ENCODE assay signal across 15 cellular contexts in the genomic region with DNA sequence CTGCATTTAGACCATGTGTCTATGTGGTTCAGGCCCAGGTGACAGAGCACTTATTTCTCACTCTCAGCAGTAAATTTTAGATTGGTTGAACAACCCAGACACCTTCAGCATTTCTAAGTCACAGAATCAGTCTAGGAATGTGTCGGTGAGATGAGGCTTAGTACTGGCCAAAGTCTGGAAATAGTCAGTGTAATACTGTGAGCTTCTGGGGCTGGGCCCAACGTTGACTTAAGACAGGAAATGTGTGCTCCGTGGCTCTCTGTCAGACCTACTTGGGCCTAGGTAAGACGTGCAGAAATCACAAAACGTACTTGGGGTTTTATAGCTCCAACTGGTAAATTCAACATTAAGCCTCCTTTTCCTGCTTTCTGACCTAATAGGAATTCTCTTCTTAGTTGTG.
DNase-seq lines count a peak whose midpoint lies in the region; TF ChIP-seq lines count a peak whose summit lies in the region.
"Had no signal": no experiment of that assay in that cellular context is flagged by ENCODE, and none has a peak within 500 bp of the region (broad histone marks: within the 10 kb centered on the region; RNA-seq: fewer than 3 reads in every experiment).

No MANE protein-coding gene starts in this region.

- DNase-seq in H9 (no peak), ascending aorta (ENCODE audit: low spot score in 2 of 2) (no peak), hepatocyte (ENCODE audit: low spot score) (peak; percentile 59), sigmoid colon (peak; percentile 77), NCI-H1417 treated with DMSO at 0.1 percent for 48 hours (lab: John Stamatoyannopoulos, UW) (no peak), head of caudate nucleus (no peak)
- no peak for DNase-seq in activated CD4-positive, CD25-positive, alpha-beta regulatory T cell (lab: John Stamatoyannopoulos, UW)
- DNase-seq in effector CD8-positive, alpha-beta T cell (lab: John Stamatoyannopoulos, UW) = no peak
- DNase-seq: activated CD4-positive, alpha-beta T cell treated with anti-CD3 and anti-CD28 coated beads, Interleukin-2, amount 10 ng/mL, durations not matched to agents 24 days and 14 days; activated naive CD4-positive, alpha-beta T cell treated with anti-CD3 and anti-CD28 coated beads, Interleukin-2, amount 50 U/mL, for 16 hours; KG1; posterior cingulate gyrus; SIG-M5; substantia nigra had no signal

- TF ChIP-seq CTCF in H9 (conservative IDR thresholded peaks at IDR 0.05) (no peak), ascending aorta (IDR thresholded peaks at IDR 0.05) (no peak), hepatocyte (IDR thresholded peaks at IDR 0.05; ENCODE audit: poor library complexity) (no peak), sigmoid colon (IDR thresholded peaks at IDR 0.05) (no peak)

- no peak overlapping the region for H2BK12ac ChIP-seq in H9 (ENCODE audit: insufficient read length, low read depth, low read length)

- H3K27me3 ChIP-seq in H9 (ENCODE audit: insufficient read depth, low read length) (no peaks in the 10 kb centered on the region), ascending aorta (no peaks in the 10 kb centered on the region), hepatocyte (no peaks in the 10 kb centered on the region), sigmoid colon (no peaks in the 10 kb centered on the region)

- H3K27ac ChIP-seq in H9 (ENCODE audit: insufficient read length, low read depth, low read length) (no peak overlapping the region), ascending aorta (peak overlapping the region; percentile 67 to 74), hepatocyte (peak overlapping the region; percentile 84), sigmoid colon (peak overlapping the region in 2 of 4 donors; percentile 57 to 58)

- H3K4me2 ChIP-seq in H9 (ENCODE audit: insufficient read depth, insufficient read length, low read length) (no peak overlapping the region), hepatocyte (no peak overlapping the region)

- H3K79me2 ChIP-seq in H9 (ENCODE audit: insufficient read depth, low read length) (no peaks in the 10 kb centered on the region), hepatocyte (no peaks in the 10 kb centered on the region)

- no peaks in the 10 kb centered on the region for H3K36me3 Mint-ChIP-seq in H9 (ENCODE audit: insufficient read depth in 1 of 3, low read depth in 3 of 3)

- no peaks in the 10 kb centered on the region for H3K23me2 ChIP-seq in H9 (ENCODE audit: insufficient read length, low read depth, low read length, poor library complexity, severe bottlenecking)

- H4K91ac ChIP-seq in H9 (ENCODE audit: insufficient read length, low read depth, low read length) = no peak overlapping the region

- H3K4me1 Mint-ChIP-seq in H9 = no peaks in the 10 kb centered on the region
- H3K4me1 Mint-ChIP-seq: activated CD4-positive, alpha-beta T cell treated with anti-CD3 and anti-CD28 coated beads, Interleukin-2, amount 10 ng/mL, durations not matched to agents 24 days and 14 days; central memory CD8-positive, alpha-beta T cell had no signal

- no peak for TF ChIP-seq POLR2A in sigmoid colon (IDR thresholded peaks at IDR 0.05)

- peak overlapping the region; percentile 45 for H2AFZ ChIP-seq in H9 (ENCODE audit: low read length)
- peak overlapping the region; percentile 23 for H2AFZ ChIP-seq in hepatocyte

- no peak overlapping the region for H2BK120ac ChIP-seq in H9 (ENCODE audit: low read depth, low read length, poor library complexity, severe bottlenecking)

- no peak overlapping the region for H3K23ac ChIP-seq in H9 (ENCODE audit: insufficient read length, low read depth, low read length)

- no peak overlapping the region for H2BK15ac ChIP-seq in H9 (ENCODE audit: low read depth, low read length)

- no peaks in the 10 kb centered on the region for H3K9me3 Mint-ChIP-seq in H9
- H3K9me3 Mint-ChIP-seq: activated CD4-positive, alpha-beta T cell treated with anti-CD3 and anti-CD28 coated beads, Interleukin-2, amount 10 ng/mL, durations not matched to agents 24 days and 14 days had no signal

- no peak overlapping the region for H3K14ac ChIP-seq in H9 (ENCODE audit: insufficient read depth, low read length)

- intact Hi-C loops in ascending aorta (cut with DNase I) (loop anchor here (10.0 kb wide), 1 partner anchor 161 kb away; a partner anchor contains a TSS), sigmoid colon (cut with DNase I) (no loop called here), head of caudate nucleus (cut with DNase I) (no loop called here)

- no peaks in the 10 kb centered on the region for H3K4me1 ChIP-seq in H9 (ENCODE audit: insufficient read depth, low read length)
- peaks cover 6 to 7% of the 10 kb centered on the region in 2 donors for H3K4me1 ChIP-seq in ascending aorta
- H3K4me1 ChIP-seq in hepatocyte (ENCODE audit: insufficient read depth) = no peaks in the 10 kb centered on the region
- peaks cover 0 to 19% (median 9%) of the 10 kb centered on the region in 4 donors for H3K4me1 ChIP-seq in sigmoid colon

- no peak overlapping the region for H3K27ac Mint-ChIP-seq in H9
- H3K27ac Mint-ChIP-seq: activated CD4-positive, alpha-beta T cell treated with anti-CD3 and anti-CD28 coated beads, Interleukin-2, amount 10 ng/mL, durations not matched to agents 24 days and 14 days had no signal

- H3K4me3 Mint-ChIP-seq in H9 = no peak overlapping the region
- H3K4me3 Mint-ChIP-seq: activated CD4-positive, alpha-beta T cell treated with anti-CD3 and anti-CD28 coated beads, Interleukin-2, amount 10 ng/mL, durations not matched to agents 24 days and 14 days; central memory CD8-positive, alpha-beta T cell had no signal

- H3K9me3 ChIP-seq in H9 (ENCODE audit: control insufficient read depth, low read depth, low read length) = no peaks in the 10 kb centered on the region
- H3K9me3 ChIP-seq in ascending aorta = no peaks in the 10 kb centered on the region
- H3K9me3 ChIP-seq in hepatocyte (ENCODE audit: low read depth) = no peaks in the 10 kb centered on the region
- H3K9me3 ChIP-seq in sigmoid colon = no peaks in the 10 kb centered on the region

- H3K4ac ChIP-seq in H9 (ENCODE audit: low read depth, low read length) = no peak overlapping the region

- H3K36me3 ChIP-seq in ascending aorta (no peaks in the 10 kb centered on the region), hepatocyte (replicated peaks; ENCODE audit: insufficient read depth, low read depth) (no peaks in the 10 kb centered on the region), sigmoid colon (no peaks in the 10 kb centered on the region)

- no peaks in the 10 kb centered on the region for H3K79me1 ChIP-seq in H9 (ENCODE audit: insufficient read depth, low read depth, low read length, poor library complexity, severe bottlenecking)

- H3T11ph ChIP-seq in H9 (ENCODE audit: low read length) = no peak overlapping the region

- H4K20me1 ChIP-seq in H9 (ENCODE audit: control insufficient read depth, insufficient read depth, insufficient read length) (no peaks in the 10 kb centered on the region), hepatocyte (ENCODE audit: insufficient read depth, poor library complexity, severe bottlenecking) (no peaks in the 10 kb centered on the region)

- TF ChIP-seq EP300 in sigmoid colon (IDR thresholded peaks at IDR 0.05) = no peak

- no peak overlapping the region for H3K9ac ChIP-seq in H9 (ENCODE audit: extremely low read depth, insufficient read length, low read length)

- H2AK5ac ChIP-seq in H9 (ENCODE audit: insufficient read length, low read length) = no peak overlapping the region

- no CpG with 5 or more reads among the region's 5 CpGs for WGBS in H9 (ENCODE audit: extremely low coverage, insufficient read length, low lambda C conversion rate)
- WGBS in hepatocyte (ENCODE audit: low lambda C conversion rate, missing lambda C conversion rate) = 44% methylated on average over 5 of the region's 5 CpGs
- 33 to 57% methylated on average over 5 of the region's 5 CpGs for WGBS in sigmoid colon, 2 donors

- H2BK20ac ChIP-seq in H9 (ENCODE audit: low read depth, low read length, poor library complexity, severe bottlenecking) = no peak overlapping the region

- no peaks in the 10 kb centered on the region for H3K27me3 Mint-ChIP-seq in H9 (ENCODE audit: low read depth)
- H3K27me3 Mint-ChIP-seq: activated CD4-positive, alpha-beta T cell treated with anti-CD3 and anti-CD28 coated beads, Interleukin-2, amount 10 ng/mL, durations not matched to agents 24 days and 14 days; central memory CD8-positive, alpha-beta T cell had no signal

- no peak overlapping the region for H3K18ac ChIP-seq in H9 (ENCODE audit: insufficient read length, low read depth, low read length)

- H3K4me3 ChIP-seq in ascending aorta (no peak overlapping the region), hepatocyte (no peak overlapping the region), sigmoid colon (no peak overlapping the region)

- H4K8ac ChIP-seq in H9 (replicated peaks; ENCODE audit: insufficient read length, low read depth, low read length) = no peak overlapping the region

- no peaks in the 10 kb centered on the region for H3K9me2 ChIP-seq in hepatocyte (replicated peaks; ENCODE audit: insufficient read depth)

- no peak overlapping the region for H4K5ac ChIP-seq in H9 (ENCODE audit: insufficient read length, low read depth, low read length)

- no peak overlapping the region for H2BK5ac ChIP-seq in H9 (ENCODE audit: insufficient read length, low read length)

- no peak overlapping the region for H3K56ac ChIP-seq in H9 (ENCODE audit: insufficient read length, low read depth, low read length)

Comparison
In these comparisons a context has a peak if more than half of its experiments do, and no peak if none do; other contexts are left out.
1. DNase-seq: peak in hepatocyte (single experiment) and sigmoid colon (single experiment); none in H9 (single experiment), ascending aorta (0 of 2), activated CD4-positive, CD25-positive, alpha-beta regulatory T cell (0 of 4), effector CD8-positive, alpha-beta T cell (single experiment), NCI-H1417 treated with DMSO at 0.1 percent for 48 hours (single experiment) and head of caudate nucleus (0 of 42).